17 cellular contexts compared by ENCODE assay signal in genomic region chr6:167791036-167791779, GRCh38. TPM values are rescaled to one million over a fixed set of nuclear protein-coding genes. Genes with fewer than 3 reads are reported as not detected.
DNase-seq lines count a peak whose midpoint lies in the region; ATAC-seq, FAIRE-seq and TF ChIP-seq lines count a peak whose summit lies in the region.
"Had no signal": no experiment of that assay in that cellular context is flagged by ENCODE, and none has a peak within 500 bp of the region (broad histone marks: within the 10 kb centered on the region; RNA-seq: fewer than 3 reads in every experiment).

No MANE protein-coding gene starts in this region.

- dilution Hi-C loops in mammary epithelial cell (cut with HindIII; ENCODE audit: low sequenced_read_pairs): no loop called here

- H3K9ac ChIP-seq in mammary epithelial cell (ENCODE audit: insufficient read depth, low read length) (no peak overlapping the region), HepG2 (ENCODE audit: insufficient read depth, low read depth, low read length) (peak overlapping the region; percentile 17; the same call in 1 of the 2 replicates)

- no peak for ATAC-seq in A549
- ATAC-seq in HepG2: peak; percentile 68
- ATAC-seq in HG03196 (IDR thresholded peaks at IDR 0.05; ENCODE audit: unreplicated experiment): no peak
- ATAC-seq in stimulated activated naive CD8-positive, alpha-beta T cell treated with anti-CD3 and anti-CD28 coated beads, Interleukin-15, Interleukin-2, amounts not matched to agents 100 U/mL and 50 U/mL, for 24 hours: no peak
- ATAC-seq: activated CD4-positive, CD25-positive, alpha-beta regulatory T cell treated with anti-CD3 and anti-CD28 coated beads, Interleukin-2, amount 50 U/mL, for 24 hours had no signal

- in situ Hi-C loops in mammary epithelial cell (cut with MboI; ENCODE audit: low sequenced_read_pairs in 2 of 2) (no loop called here), HepG2 (cut with HindIII; ENCODE audit: extremely low pct_ligation_motif_present, low pct_unique_long_range_greater_than_20kb) (no loop called here)

- CTCF ChIA-PET in A549 (lab: Yijun Ruan, JAX) (no interaction called here), mammary epithelial cell (lab: Charles Lee; ENCODE audit: low non-redundant PET) (no interaction called here), HepG2 (lab: Yijun Ruan, JAX; ENCODE audit: low intra/inter-chr PET ratio, low total read pairs) (no interaction called here)

- intact Hi-C loops in mammary epithelial cell (cut with micrococcal nuclease): no loop called here
- intact Hi-C loops in HepG2 (cut with micrococcal nuclease; ENCODE audit: unreplicated experiment): no loop called here

- DNase-seq in A549 (ENCODE audit: low read depth in 1 of 2, low spot score in 1 of 2): no peak
- peak; percentile 56 for DNase-seq in NCI-H1048 (lab: John Stamatoyannopoulos, UW)
- DNase-seq in mammary epithelial cell: peak; percentile 71
- peak; percentile 53 for DNase-seq in HepG2 (ENCODE audit: low spot score)
- DNase-seq in chondrocyte (ENCODE audit: low spot score): no peak
- no peak for DNase-seq in stimulated activated naive CD8-positive, alpha-beta T cell treated with anti-CD3 and anti-CD28 coated beads, Interleukin-15, Interleukin-2, amounts not matched to agents 100 U/mL and 50 U/mL, for 24 hours
- DNase-seq in NCI-H2029 treated with DMSO at 0.1 percent for 48 hours (lab: John Stamatoyannopoulos, UW): no peak
- DNase-seq: activated naive CD8-positive, alpha-beta T cell treated with anti-CD3 and anti-CD28 coated beads for 36 hours; activated T-cell treated with anti-CD3 and anti-CD28 coated beads for 4 hours; GOT3; hippocampal formation; IMR-90; stimulated activated naive CD4-positive, alpha-beta T cell treated with Interleukin-2 at 50 U/mL for 16 hours; T-helper 1 cell had no signal

- POLR2A ChIA-PET in A549 (lab: Yijun Ruan, JAX) (no interaction called here), HepG2 (lab: Yijun Ruan, JAX) (interaction anchor here (0.7 to 1.4 kb wide), 6 partner anchors 15 to 276 kb away, joined by 3 to 6 read pairs (median 4); no protein-coding TSS in a partner anchor)

- H4K20me1 ChIP-seq in mammary epithelial cell (ENCODE audit: insufficient read depth, low read length) (no peaks in the 10 kb centered on the region), HepG2 (ENCODE audit: insufficient read depth, low read length) (no peaks in the 10 kb centered on the region)

- whole genome bisulfite sequencing in A549 (ENCODE audit: missing lambda C conversion rate): 38% methylated on average over 14 of the region's 14 CpGs
- WGBS in mammary epithelial cell (ENCODE audit: low coverage, missing lambda C conversion rate): 41% methylated on average over 10 of the region's 14 CpGs
- WGBS in HepG2 (ENCODE audit: low lambda C conversion rate): 28% methylated on average over 14 of the region's 14 CpGs

- no peak for TF ChIP-seq POLR2A in A549 (IDR thresholded peaks at IDR 0.05; ENCODE audit: low read length)
- TF ChIP-seq POLR2A in HepG2 (IDR thresholded peaks at IDR 0.05; ENCODE audit: insufficient read depth in 1 of 2, low read depth in 2 of 2, low read length in 2 of 2): no peak

- no peak for TF ChIP-seq RAD21 in A549 (conservative IDR thresholded peaks at IDR 0.05 in 1 of 2, IDR thresholded peaks at IDR 0.05 in 1 of 2)
- TF ChIP-seq RAD21 in HepG2 (CRISPR knock-in tag; IDR thresholded peaks at IDR 0.05): peak; percentile 12; the same call in 1 of the 2 replicates

- H3K36me3 ChIP-seq in mammary epithelial cell (ENCODE audit: insufficient read depth, low read length) (no peaks in the 10 kb centered on the region), HepG2 (replicated peaks in 1 of 2; ENCODE audit: control insufficient read depth in 1 of 2, insufficient read depth in 2 of 2, low read length in 2 of 2) (no peaks in the 10 kb centered on the region)

- TF ChIP-seq EP300 in A549 (IDR thresholded peaks at IDR 0.05) (no peak), HepG2 (IDR thresholded peaks at IDR 0.05; ENCODE audit: low read depth in 2 of 2, low read length in 2 of 2) (no peak), HepG2 (CRISPR knock-in tag; IDR thresholded peaks at IDR 0.05; ENCODE audit: borderline replicate concordance) (no peak)

- H3K27ac Mint-ChIP-seq in chondrocyte (ENCODE audit: unreplicated experiment): no peak overlapping the region
- H3K27ac Mint-ChIP-seq: activated naive CD8-positive, alpha-beta T cell treated with anti-CD3 and anti-CD28 coated beads for 36 hours had no signal

- H3K4me3 ChIP-seq in A549: no peak overlapping the region
- no peak overlapping the region for H3K4me3 ChIP-seq in mammary epithelial cell (replicated peaks in 1 of 3; ENCODE audit: insufficient read depth in 1 of 3, low read depth in 2 of 3, low read length in 3 of 3)
- peak overlapping the region in 2 of 3 experiments; percentile 3 to 44; a peak in 2 of 6 replicates for H3K4me3 ChIP-seq in HepG2 (replicated peaks in 1 of 3; ENCODE audit: insufficient read depth in 1 of 3, low read depth in 2 of 3, low read length in 3 of 3)

- peaks cover 15% of the 10 kb centered on the region for H3K4me1 Mint-ChIP-seq in chondrocyte (ENCODE audit: low read depth)

- H3K36me3 Mint-ChIP-seq in chondrocyte (ENCODE audit: low read depth): no peaks in the 10 kb centered on the region
- H3K36me3 Mint-ChIP-seq: activated naive CD8-positive, alpha-beta T cell treated with anti-CD3 and anti-CD28 coated beads for 36 hours had no signal

- H3K79me2 ChIP-seq in mammary epithelial cell (ENCODE audit: insufficient read depth, low read length) (no peaks in the 10 kb centered on the region), HepG2 (ENCODE audit: insufficient read depth, low read length) (no peaks in the 10 kb centered on the region)

- H3K4me2 ChIP-seq in A549: 0 out of 3 replicates have a peak overlapping the region, but pooled peaks have one; percentile 25
- H3K4me2 ChIP-seq in mammary epithelial cell (ENCODE audit: insufficient read depth, low read depth, low read length): no peak overlapping the region
- peak overlapping the region; percentile 63 for H3K4me2 ChIP-seq in HepG2 (ENCODE audit: low read depth, low read length)

- H2AFZ ChIP-seq in mammary epithelial cell (ENCODE audit: low read depth, low read length) (no peak overlapping the region), HepG2 (ENCODE audit: low read length) (no peak overlapping the region)

- peaks cover 9% of the 10 kb centered on the region; the same call in 1 of the 3 replicates for H3K4me1 ChIP-seq in A549
- peaks cover 9% of the 10 kb centered on the region for H3K4me1 ChIP-seq in mammary epithelial cell (ENCODE audit: insufficient read depth, low read length)
- peaks cover 52% of the 10 kb centered on the region for H3K4me1 ChIP-seq in HepG2 (ENCODE audit: insufficient read depth, low read length)

- H3K9me3 Mint-ChIP-seq in chondrocyte (ENCODE audit: low read depth): no peaks in the 10 kb centered on the region
- H3K9me3 Mint-ChIP-seq: activated naive CD8-positive, alpha-beta T cell treated with anti-CD3 and anti-CD28 coated beads for 36 hours had no signal

- peaks cover 11% of the 10 kb centered on the region for H3K27me3 Mint-ChIP-seq in chondrocyte (ENCODE audit: low read depth)

- no peak overlapping the region for H3K4me3 Mint-ChIP-seq in chondrocyte (ENCODE audit: unreplicated experiment)
- H3K4me3 Mint-ChIP-seq: activated naive CD8-positive, alpha-beta T cell treated with anti-CD3 and anti-CD28 coated beads for 36 hours had no signal

- H3K27me3 ChIP-seq in mammary epithelial cell (ENCODE audit: insufficient read depth, low read length) (peaks cover 2% of the 10 kb centered on the region), HepG2 (ENCODE audit: control insufficient read depth in 1 of 2, insufficient read depth in 2 of 2, low read length in 2 of 2) (peaks cover 0 to 2% of the 10 kb centered on the region in 2 experiments; a peak in 2 of 5 replicates)

- H3K9me3 ChIP-seq in A549 (no peaks in the 10 kb centered on the region), mammary epithelial cell (replicated peaks; ENCODE audit: insufficient read depth, low read length) (no peaks in the 10 kb centered on the region), HepG2 (ENCODE audit: low read length) (no peaks in the 10 kb centered on the region)

- BruUV-seq in mammary epithelial cell (replicated peaks; lab: Mats Ljungman, UMichigan) (no TSS peak), HepG2 (replicated peaks; lab: Mats Ljungman, UMichigan) (no TSS peak)

- FAIRE-seq in A549 (lab: Jason Lieb, UNC) (no peak), HepG2 (lab: Jason Lieb, UNC) (no peak)
- FAIRE-seq: D721Med had no signal

- H3K27ac ChIP-seq in A549 (no peak overlapping the region), mammary epithelial cell (ENCODE audit: insufficient read depth, low read depth, low read length) (no peak overlapping the region), HepG2 (ENCODE audit: extremely low read length, insufficient read depth, low read length) (no peak overlapping the region)

- no peak for TF ChIP-seq CTCF in A549 (IDR thresholded peaks at IDR 0.05)
- no peak for TF ChIP-seq CTCF in mammary epithelial cell (conservative IDR thresholded peaks at IDR 0.05 in 1 of 2, IDR thresholded peaks at IDR 0.05 in 1 of 2; ENCODE audit: extremely low read depth in 1 of 2, insufficient read depth in 1 of 2, low read depth in 1 of 2, low read length in 2 of 2)
- TF ChIP-seq CTCF in HepG2 (CRISPR knock-in tag; IDR thresholded peaks at IDR 0.05): peak; percentile 46
- no peak for TF ChIP-seq CTCF in chondrocyte (IDR thresholded peaks at IDR 0.05)

RNA-seq across cellular contexts. Expression of gene AFDN, which starts 35.5 kb away (rescaled TPM):
- 33.2 and 40.8 TPM in 2 replicates for polyA plus RNA-seq in A549 (2011; rRNA removed)
- 12.6 and 14.5 TPM in 2 replicates for polyA plus RNA-seq in A549 (2012; cell fraction: cytosol; rRNA removed)
- 16.4 and 23.4 TPM in 2 replicates for polyA plus RNA-seq in A549 (2012; cell fraction: nucleus; rRNA removed)
- 17.5 to 19.3 TPM (median 18.6 TPM) in 3 replicates for polyA plus RNA-seq in A549 (2017; fragmentation: RNase III; extraction: RNeasy Plus Mini Kit Qiagen cat#74134 plus additional on column Dnase treatment)
- 43.8 and 44.1 TPM in 2 replicates for polyA minus RNA-seq in A549 (2011; rRNA and poly(A)+ RNA removed)
- 100 to 1,000 TPM; 117 to 129 TPM for total RNA-seq in mammary epithelial cell
- polyA plus RNA-seq in mammary epithelial cell: 29.4 TPM
- 92.8 TPM for polyA minus RNA-seq in mammary epithelial cell
- total RNA-seq in HepG2 (2016; rRNA removed; fragmentation: Illumina TruSeq; extraction: Trizol): 97.8 and 136 TPM in 2 replicates
- total RNA-seq in HepG2 (2016; cell fraction: cytosol; rRNA removed; fragmentation: Illumina TruSeq; extraction: Trizol; ENCODE audit: low read depth): 82.1 and 86.5 TPM in 2 replicates
- 90.9 and 138 TPM in 2 replicates for total RNA-seq in HepG2 (2016; cell fraction: insoluble cytoplasmic fraction; rRNA removed; fragmentation: Illumina TruSeq; extraction: Trizol)
- total RNA-seq in HepG2 (2016; cell fraction: membrane; rRNA removed; fragmentation: Illumina TruSeq; extraction: Trizol): 67.9 and 80.5 TPM in 2 replicates
- 248 and 270 TPM in 2 replicates for total RNA-seq in HepG2 (2016; cell fraction: nucleus; rRNA removed; fragmentation: Illumina TruSeq; extraction: Trizol)
- polyA plus RNA-seq in HepG2 (2011; rRNA removed): 151 and 156 TPM in 2 replicates
- polyA plus RNA-seq in HepG2 (2011; cell fraction: cytosol; rRNA removed): 52.5 and 65.6 TPM in 2 replicates
- 488 and 509 TPM in 2 replicates for polyA plus RNA-seq in HepG2 (2011; cell fraction: nucleus; rRNA removed)
- polyA plus RNA-seq in HepG2 (2012): 141 and 152 TPM in 2 replicates
- 1.8 and 2.1 TPM in 2 replicates for polyA plus RNA-seq in HepG2 (2016; cell fraction: cytosol; fragmentation: Illumina TruSeq; extraction: Trizol; ENCODE audit: low read depth)
- 62.7 and 70.2 TPM in 2 replicates for polyA plus RNA-seq in HepG2 (2016; cell fraction: insoluble cytoplasmic fraction; fragmentation: Illumina TruSeq; extraction: Trizol; ENCODE audit: low read depth)
- polyA plus RNA-seq in HepG2 (2016; cell fraction: membrane; fragmentation: Illumina TruSeq; extraction: Trizol; ENCODE audit: low read depth): 7.1 and 7.2 TPM in 2 replicates
- 361 and 384 TPM in 2 replicates for polyA plus RNA-seq in HepG2 (2016; cell fraction: nucleus; fragmentation: Illumina TruSeq; extraction: Trizol; ENCODE audit: insufficient read depth, low read depth)
- polyA minus RNA-seq in HepG2 (2011; rRNA and poly(A)+ RNA removed; ENCODE audit: low replicate concordance): 24.6 and 223 TPM in 2 replicates
- polyA minus RNA-seq in HepG2 (2011; cell fraction: cytosol; rRNA and poly(A)+ RNA removed): 115 and 134 TPM in 2 replicates
- 847 and 897 TPM in 2 replicates for polyA minus RNA-seq in HepG2 (2011; cell fraction: nucleus; rRNA and poly(A)+ RNA removed)
- 40.5 to 48.8 TPM (median 45.8 TPM) in 3 replicates for total RNA-seq in chondrocyte

Comparison
In these comparisons a context has a peak if more than half of its experiments do, and no peak if none do; other contexts are left out.
1. DNase-seq: peak in NCI-H1048 (single experiment), mammary epithelial cell (single experiment) and HepG2 (single experiment); none in A549 (0 of 2), chondrocyte (single experiment), stimulated activated naive CD8-positive, alpha-beta T cell treated with anti-CD3 and anti-CD28 coated beads, Interleukin-15, Interleukin-2, amounts not matched to agents 100 U/mL and 50 U/mL, for 24 hours (single experiment) and NCI-H2029 treated with DMSO at 0.1 percent for 48 hours (single experiment).
2. H3K4me3 ChIP-seq: peak in HepG2 (2 of 3); none in A549 (single experiment) and mammary epithelial cell (0 of 3).
3. Of the 38 proteins assayed by ChIP-seq in both HepG2 and A549: peak only in HepG2: BCL3, CTCF, FOSL2, MAX, MYC, RAD21 and 1 more; only in A549: none; in both: none; in neither: 28; mixed calls (peak in some experiments, not most) for 3.